In genomic region chr9:137294091-137294683, GRCh38 we compare ENCODE assay signal across 1 cellular context.
A peak's percentile ranks its signal among the peaks of the same experiment; 100 is the strongest.
TF ChIP-seq lines count a peak whose summit lies in the region.

No MANE protein-coding gene starts in this region.

TF ChIP-seq in HepG2, 621 proteins besides CTCF, POLR2A, EP300 and RAD21 (continued from another document and continues in another):
- TF ChIP-seq ZNF574 (CRISPR knock-in tag; IDR thresholded peaks at IDR 0.05) (peak; percentile 51; the same call in 1 of the 2 replicates), CENPT (CRISPR knock-in tag; IDR thresholded peaks at IDR 0.05; ENCODE audit: low read depth) (no peak), ATF3 (CRISPR knock-in tag; IDR thresholded peaks at IDR 0.05) (no peak), CREB1 (IDR thresholded peaks at IDR 0.05) (peak; percentile 48; the same call in 1 of the 2 replicates), CREB1 (CRISPR knock-in tag; IDR thresholded peaks at IDR 0.05) (peak; percentile 84), TFE3 (CRISPR knock-in tag; IDR thresholded peaks at IDR 0.05) (peak; percentile 48), ZNF788 (CRISPR knock-in tag; IDR thresholded peaks at IDR 0.05; ENCODE audit: borderline replicate concordance) (0 out of 2 replicates have a peak, but pooled peaks have one; percentile 48), ZNF3 (CRISPR knock-in tag; IDR thresholded peaks at IDR 0.05) (0 out of 2 replicates have a peak, but pooled peaks have one; percentile 58), PAX8 (CRISPR knock-in tag; IDR thresholded peaks at IDR 0.05; ENCODE audit: borderline replicate concordance) (0 out of 2 replicates have a peak, but pooled peaks have one; percentile 23), ZNF280D (CRISPR knock-in tag; IDR thresholded peaks at IDR 0.05) (peak; percentile 99), LCORL (IDR thresholded peaks at IDR 0.05) (no peak), LCORL (CRISPR knock-in tag; IDR thresholded peaks at IDR 0.05) (peak; percentile 57; the same call in 1 of the 2 replicates), YY1 (IDR thresholded peaks at IDR 0.05; ENCODE audit: insufficient read depth, insufficient replicate concordance, low read depth, low read length) (peak; percentile 61), HCFC1 (IDR thresholded peaks at IDR 0.05; ENCODE audit: low read depth, low read length) (peak; percentile 81), SP5 (CRISPR knock-in tag; IDR thresholded peaks at IDR 0.05; ENCODE audit: borderline replicate concordance, low read depth) (no peak), ARNT2 (CRISPR knock-in tag; IDR thresholded peaks at IDR 0.05; ENCODE audit: low read depth) (no peak), THAP11 (CRISPR knock-in tag; IDR thresholded peaks at IDR 0.05) (peak; percentile 98), ZMAT5 (CRISPR knock-in tag; IDR thresholded peaks at IDR 0.05; ENCODE audit: borderline replicate concordance, low read depth) (no peak), CEBPG (CRISPR knock-in tag; IDR thresholded peaks at IDR 0.05) (peak; percentile 45), CREM (IDR thresholded peaks at IDR 0.05) (peak; percentile 70), CREM (CRISPR knock-in tag; IDR thresholded peaks at IDR 0.05) (no peak), ZBTB43 (CRISPR knock-in tag; conservative IDR thresholded peaks at IDR 0.05) (0 out of 2 replicates have a peak, but pooled peaks have one; percentile 0), FOXA3 (CRISPR knock-in tag; IDR thresholded peaks at IDR 0.05) (0 out of 2 replicates have a peak, but pooled peaks have one; percentile 8), POLR2G (IDR thresholded peaks at IDR 0.05; ENCODE audit: low read depth, low read length) (peak; percentile 31; the same call in 1 of the 2 replicates), ZNF367 (CRISPR knock-in tag; IDR thresholded peaks at IDR 0.05; ENCODE audit: borderline replicate concordance) (no peak), KLF16 (CRISPR knock-in tag; IDR thresholded peaks at IDR 0.05) (0 out of 4 replicates have a peak, but pooled peaks of 1 of the 2 experiments have one; percentile 27), ZNF776 (CRISPR knock-in tag; IDR thresholded peaks at IDR 0.05) (no peak), ZNF549 (CRISPR knock-in tag; IDR thresholded peaks at IDR 0.05) (no peak), PAXIP1 (CRISPR knock-in tag; conservative IDR thresholded peaks at IDR 0.05) (0 out of 2 replicates have a peak, but pooled peaks have one; percentile 18), ZNF446 (CRISPR knock-in tag; IDR thresholded peaks at IDR 0.05) (no peak), ETV5 (CRISPR knock-in tag; IDR thresholded peaks at IDR 0.05; ENCODE audit: borderline replicate concordance) (no peak), ZNF580 (CRISPR knock-in tag; IDR thresholded peaks at IDR 0.05; ENCODE audit: borderline replicate concordance, low read depth) (peak; percentile 53; the same call in 1 of the 2 replicates), UBTF (CRISPR knock-in tag; IDR thresholded peaks at IDR 0.05) (0 out of 2 replicates have a peak, but pooled peaks have one; percentile 19), ZFP91 (CRISPR knock-in tag; IDR thresholded peaks at IDR 0.05; ENCODE audit: borderline replicate concordance) (peak; percentile 44; the same call in 1 of the 2 replicates), ELF4 (CRISPR knock-in tag; IDR thresholded peaks at IDR 0.05; ENCODE audit: borderline replicate concordance) (no peak), MYC (CRISPR knock-in tag; IDR thresholded peaks at IDR 0.05; ENCODE audit: borderline replicate concordance) (peak; percentile 42; the same call in 1 of the 2 replicates), ATF7 (IDR thresholded peaks at IDR 0.05) (no peak), ATF7 (CRISPR knock-in tag; IDR thresholded peaks at IDR 0.05) (0 out of 2 replicates have a peak, but pooled peaks have one; percentile 39), ZNF235 (CRISPR knock-in tag; IDR thresholded peaks at IDR 0.05; ENCODE audit: borderline replicate concordance) (no peak), ZNF44 (CRISPR knock-in tag; IDR thresholded peaks at IDR 0.05) (0 out of 2 replicates have a peak, but pooled peaks have one; percentile 68), HDAC1 (CRISPR knock-in tag; IDR thresholded peaks at IDR 0.05) (0 out of 2 replicates have a peak, but pooled peaks have one; percentile 32), SALL1 (CRISPR knock-in tag; IDR thresholded peaks at IDR 0.05) (peak; percentile 52; the same call in 1 of the 2 replicates), ZNF616 (CRISPR knock-in tag; IDR thresholded peaks at IDR 0.05; ENCODE audit: low read depth) (no peak), KDM2A (CRISPR knock-in tag; IDR thresholded peaks at IDR 0.05; ENCODE audit: borderline replicate concordance, low read depth) (0 out of 2 replicates have a peak, but pooled peaks have one; percentile 13), CBX1 (IDR thresholded peaks at IDR 0.05; ENCODE audit: low read depth) (no peak), RARG (CRISPR knock-in tag; IDR thresholded peaks at IDR 0.05; ENCODE audit: low read depth) (0 out of 2 replicates have a peak, but pooled peaks have one; percentile 49)
